In the genomic region with DNA sequence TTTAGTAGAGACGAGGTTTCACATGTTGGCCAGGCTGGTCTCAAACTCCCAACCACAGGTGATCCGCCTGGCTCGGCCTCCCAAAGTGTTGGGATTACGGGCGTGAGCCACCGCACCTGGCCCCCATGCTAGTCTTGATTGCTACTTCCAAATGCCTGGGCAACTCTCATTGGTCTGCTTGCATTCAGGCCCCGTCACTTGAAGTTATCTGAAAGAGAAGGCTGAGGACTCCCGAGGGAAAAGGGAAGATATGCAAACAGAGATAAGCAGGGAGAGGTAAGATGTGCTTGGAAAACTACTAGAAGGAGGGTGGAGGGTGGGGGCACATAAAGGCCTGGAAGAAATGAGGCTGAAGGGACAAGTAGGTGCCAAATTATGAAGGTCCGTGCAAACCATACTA, we compare ENCODE assay signal across 27 cellular contexts.
"Had no signal": no experiment of that assay in that cellular context is flagged by ENCODE, and none has a peak within 500 bp of the region (broad histone marks: within the 10 kb centered on the region; RNA-seq: fewer than 3 reads in every experiment).

No MANE protein-coding gene starts in this region.

- H3K9me3 Mint-ChIP-seq: nephron, neural crest cell had no signal

- ATAC-seq: naive thymus-derived CD8-positive, alpha-beta T cell; pancreas; right cardiac atrium; sciatic nerve; stimulated activated naive B cell treated with anti-CD40 and anti-IgM and Interleukin-4, amounts not matched to agents 10 μg/mL and 1 μg/mL and 100 μg/mL, for 72 hours; stimulated activated naive CD8-positive, alpha-beta T cell treated with anti-CD3 and anti-CD28 coated beads, Interleukin-15, Interleukin-2, amounts not matched to agents 100 U/mL and 50 U/mL, for 24 hours; upper lobe of right lung had no signal

- H3K4me3 Mint-ChIP-seq: memory B cell; naive thymus-derived CD8-positive, alpha-beta T cell; nephron; stimulated activated naive B cell treated with anti-CD40 and anti-IgM and Interleukin-4, amounts not matched to agents 10 μg/mL and 1 μg/mL and 100 μg/mL, for 72 hours had no signal

- DNase-seq: hypothalamus; islet precursor cell; left ventricle myocardium inferior; naive thymus-derived CD8-positive, alpha-beta T cell; nucleus accumbens; pancreas; posterior cingulate gyrus; retina; right cardiac atrium; stimulated activated CD4-positive, alpha-beta T cell treated with anti-CD3 and anti-CD28 coated beads, Interleukin-12 subunit alpha, Interleukin-12 subunit beta, amount 100 ng/mL, for 4 hours; stimulated activated CD4-positive, alpha-beta T cell treated with anti-CD3 and anti-CD28 coated beads, Interleukin-15, amount 100 ng/mL, for 24 hours; stimulated activated CD4-positive, alpha-beta T cell treated with anti-CD3 and anti-CD28 coated beads, Interleukin-2, amount 100 ng/mL, for 24 hours; stimulated activated CD4-positive, alpha-beta T cell treated with anti-CD3 and anti-CD28 coated beads, Interleukin-4, amount 100 ng/mL, for 1 hour; stimulated activated naive B cell treated with anti-CD40 and anti-IgM and Interleukin-4, amounts not matched to agents 10 μg/mL and 1 μg/mL and 100 μg/mL, for 72 hours; stimulated activated naive CD8-positive, alpha-beta T cell treated with anti-CD3 and anti-CD28 coated beads, Interleukin-15, Interleukin-2, amounts not matched to agents 100 U/mL and 50 U/mL, for 24 hours; stomach; tibial artery; trophoblast cell; upper lobe of right lung had no signal

- H3K9me3 ChIP-seq: left ventricle myocardium inferior, pancreas, prostate gland, stomach, thoracic aorta, tibial artery, upper lobe of right lung had no signal

- H3K27ac ChIP-seq: left ventricle myocardium inferior, pancreas, prostate gland, skin epidermis, stomach, thoracic aorta, tibial artery, upper lobe of right lung had no signal

- H3K36me3 ChIP-seq: left ventricle myocardium inferior, pancreas, prostate gland, stomach, thoracic aorta, tibial artery, upper lobe of right lung had no signal

- H3K27me3 Mint-ChIP-seq: memory B cell; naive thymus-derived CD8-positive, alpha-beta T cell; stimulated activated naive B cell treated with anti-CD40 and anti-IgM and Interleukin-4, amounts not matched to agents 10 μg/mL and 1 μg/mL and 100 μg/mL, for 72 hours had no signal

- H3K27me3 ChIP-seq: pancreas, stomach, tibial artery, upper lobe of right lung had no signal

- H3K36me3 Mint-ChIP-seq: memory B cell; naive thymus-derived CD8-positive, alpha-beta T cell had no signal

- H3K4me1 ChIP-seq: prostate gland had no signal

- H3K4me3 ChIP-seq: left ventricle myocardium inferior, lung, pancreas, prostate gland, skin epidermis, stomach, thoracic aorta, tibial artery, upper lobe of right lung had no signal

- H3K27ac Mint-ChIP-seq: memory B cell, nephron had no signal
